Comparison of ENCODE assay signal across 28 cellular contexts in genomic region chr6:135063926-135064325, GRCh38.
"Had no signal": no experiment of that assay in that cellular context is flagged by ENCODE, and none has a peak within 500 bp of the region (broad histone marks: within the 10 kb centered on the region; RNA-seq: fewer than 3 reads in every experiment).

No MANE protein-coding gene starts in this region.

- H3K9me3 Mint-ChIP-seq: natural killer cell treated with Interleukin-12 subunit alpha and Interleukin-12 subunit beta and Interleukin-15 and Interleukin-18, amount 100 ng/mL, for 72 hours had no signal

- DNase-seq: islet precursor cell; left ventricle myocardium inferior; midbrain; mucosa of descending colon; naive thymus-derived CD4-positive, alpha-beta T cell; nucleus accumbens; pancreas; posterior cingulate gyrus; retina; right cardiac atrium; stimulated activated CD4-positive, alpha-beta T cell treated with anti-CD3 and anti-CD28 coated beads, Interleukin-12 subunit alpha, Interleukin-12 subunit beta, amount 100 ng/mL, for 4 hours; stimulated activated CD4-positive, alpha-beta T cell treated with anti-CD3 and anti-CD28 coated beads, Interleukin-15, amount 100 ng/mL, for 24 hours; stimulated activated CD4-positive, alpha-beta T cell treated with anti-CD3 and anti-CD28 coated beads, Interleukin-2, amount 100 ng/mL, for 24 hours; stimulated activated CD4-positive, alpha-beta T cell treated with anti-CD3 and anti-CD28 coated beads, Interleukin-4, amount 100 ng/mL, for 1 hour; stimulated activated naive B cell treated with anti-CD40 and anti-IgM and Interleukin-4, amounts not matched to agents 10 μg/mL and 1 μg/mL and 100 μg/mL, for 72 hours; stimulated activated naive CD8-positive, alpha-beta T cell treated with anti-CD3 and anti-CD28 coated beads, Interleukin-15, Interleukin-2, amounts not matched to agents 100 U/mL and 50 U/mL, for 24 hours; stomach; tibial artery; trophoblast cell; upper lobe of right lung had no signal

- H3K4me3 Mint-ChIP-seq: naive thymus-derived CD4-positive, alpha-beta T cell; natural killer cell treated with Interleukin-12 subunit alpha and Interleukin-12 subunit beta and Interleukin-15 and Interleukin-18, amount 100 ng/mL, for 72 hours; stimulated activated naive B cell treated with anti-CD40 and anti-IgM and Interleukin-4, amounts not matched to agents 10 μg/mL and 1 μg/mL and 100 μg/mL, for 72 hours had no signal

- H3K4me2 ChIP-seq: hepatocyte had no signal

- H3K36me3 Mint-ChIP-seq: stimulated activated naive B cell treated with anti-CD40 and anti-IgM and Interleukin-4, amounts not matched to agents 10 μg/mL and 1 μg/mL and 100 μg/mL, for 72 hours had no signal

- H3K9me3 ChIP-seq: left ventricle myocardium inferior, mucosa of descending colon, pancreas, prostate gland, stomach, thoracic aorta, tibial artery, upper lobe of right lung had no signal

- H3K27me3 Mint-ChIP-seq: naive thymus-derived CD4-positive, alpha-beta T cell; stimulated activated naive B cell treated with anti-CD40 and anti-IgM and Interleukin-4, amounts not matched to agents 10 μg/mL and 1 μg/mL and 100 μg/mL, for 72 hours had no signal

- H3K27ac Mint-ChIP-seq: stimulated activated naive B cell treated with anti-CD40 and anti-IgM and Interleukin-4, amounts not matched to agents 10 μg/mL and 1 μg/mL and 100 μg/mL, for 72 hours had no signal

- H3K27me3 ChIP-seq: hepatocyte, pancreas, stomach, tibial artery, upper lobe of right lung had no signal

- H3K36me3 ChIP-seq: left ventricle myocardium inferior, pancreas, prostate gland, stomach, thoracic aorta, tibial artery, upper lobe of right lung had no signal

- ATAC-seq: mucosa of descending colon; naive thymus-derived CD4-positive, alpha-beta T cell; pancreas; right cardiac atrium; sciatic nerve; stimulated activated naive B cell treated with anti-CD40 and anti-IgM and Interleukin-4, amounts not matched to agents 10 μg/mL and 1 μg/mL and 100 μg/mL, for 72 hours; stimulated activated naive CD8-positive, alpha-beta T cell treated with anti-CD3 and anti-CD28 coated beads, Interleukin-15, Interleukin-2, amounts not matched to agents 100 U/mL and 50 U/mL, for 24 hours; upper lobe of right lung had no signal

- H3K79me2 ChIP-seq: hepatocyte had no signal

- H2AFZ ChIP-seq: hepatocyte had no signal

- H3K4me1 ChIP-seq: left ventricle myocardium inferior, pancreas, prostate gland, stomach, tibial artery, upper lobe of right lung had no signal

- H3K4me3 ChIP-seq: hepatocyte, left ventricle myocardium inferior, lung, mucosa of descending colon, pancreas, prostate gland, skin epidermis, stomach, thoracic aorta, tibial artery, upper lobe of right lung had no signal

- H3K27ac ChIP-seq: hepatocyte, left ventricle myocardium inferior, pancreas, prostate gland, skin epidermis, stomach, thoracic aorta, tibial artery, upper lobe of right lung had no signal

- FAIRE-seq: pancreas, urothelium cell line had no signal
